Comparison of ENCODE assay signal across 17 cellular contexts in the genomic region with DNA sequence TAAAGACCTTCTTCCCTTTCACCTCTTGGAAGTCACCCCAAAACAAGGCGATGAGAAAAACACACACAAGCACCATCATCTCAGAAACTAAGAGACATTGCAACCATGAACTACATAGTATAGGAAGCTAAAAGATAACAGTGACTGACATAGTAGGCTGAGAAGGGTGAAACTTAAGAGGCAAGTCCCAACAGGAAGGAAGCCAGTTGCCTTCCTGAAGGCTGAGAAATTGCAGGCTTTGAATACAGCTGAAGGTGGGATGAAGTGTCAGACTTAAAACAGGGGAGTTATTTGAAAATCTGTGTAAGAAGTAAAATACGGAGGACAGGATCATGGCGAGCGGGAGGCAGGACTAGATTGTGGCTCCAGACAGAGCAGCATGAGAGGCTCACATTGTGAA. TPM values are rescaled to one million over a fixed set of nuclear protein-coding genes. Genes with fewer than 3 reads are reported as not detected.
A peak's percentile ranks its signal among the peaks of the same experiment; 100 is the strongest.
DNase-seq lines count a peak whose midpoint lies in the region; ATAC-seq and TF ChIP-seq lines count a peak whose summit lies in the region.
"Had no signal": no experiment of that assay in that cellular context is flagged by ENCODE, and none has a peak within 500 bp of the region (broad histone marks: within the 10 kb centered on the region; RNA-seq: fewer than 3 reads in every experiment).

No MANE protein-coding gene starts in this region.

- H3K36me3 ChIP-seq in Caco-2 (ENCODE audit: control insufficient read depth, insufficient read depth, low read length) (no peaks in the 10 kb centered on the region; the same call in 1 of the 2 replicates), PC-9 (ENCODE audit: low read depth) (peaks cover 3% of the 10 kb centered on the region; the same call in 1 of the 2 replicates), aorta (ENCODE audit: control insufficient read depth in 1 of 2, insufficient read depth in 2 of 2, low read length in 1 of 2) (no peaks in the 10 kb centered on the region)

- H3K79me2 ChIP-seq in PC-9 (ENCODE audit: low read depth): no peaks in the 10 kb centered on the region

- no peaks in the 10 kb centered on the region for H3K9me3 ChIP-seq in Caco-2
- H3K9me3 ChIP-seq in PC-9 (ENCODE audit: insufficient read depth, low read depth): peaks cover 9% of the 10 kb centered on the region
- H3K9me3 ChIP-seq in aorta (ENCODE audit: control insufficient read depth, low read length): no peaks in the 10 kb centered on the region

- H4K20me1 ChIP-seq in PC-9 (ENCODE audit: insufficient read depth): no peaks in the 10 kb centered on the region

- no peak overlapping the region for H3K4me2 ChIP-seq in PC-9
- H3K4me2 ChIP-seq: GM23338 had no signal

- intact Hi-C loops in Caco-2 (cut with micrococcal nuclease; ENCODE audit: unreplicated experiment): no loop called here
- intact Hi-C loops in PC-9 (cut with micrococcal nuclease; ENCODE audit: unreplicated experiment): no loop called here
- intact Hi-C loops in aorta (cut with DNase I): no loop called here

- TF ChIP-seq CTCF in Caco-2 (IDR thresholded peaks at IDR 0.05; ENCODE audit: insufficient read depth in 1 of 2, low read depth in 1 of 2, low read length in 1 of 2, severe bottlenecking in 1 of 2, unreplicated experiment in 1 of 2) (no peak), PC-9 (conservative IDR thresholded peaks at IDR 0.05) (no peak), epithelial cell of esophagus (IDR thresholded peaks at IDR 0.05; ENCODE audit: insufficient read depth, low read depth, low read length, missing control alignments) (no peak), mesothelial cell of epicardium (IDR thresholded peaks at IDR 0.05; ENCODE audit: unreplicated experiment) (no peak)

- CTCF ChIA-PET in Caco-2 (lab: Charles Lee) (no interaction called here), PC-9 (lab: Charles Lee) (no interaction called here)

- H3K4me3 Mint-ChIP-seq in Caco-2 (ENCODE audit: unreplicated experiment): no peak overlapping the region
- no peak overlapping the region for H3K4me3 Mint-ChIP-seq in mesothelial cell of epicardium
- H3K4me3 Mint-ChIP-seq: CD14-positive monocyte, GM23338 had no signal

- peaks cover 21% of the 10 kb centered on the region for H3K36me3 Mint-ChIP-seq in Caco-2 (ENCODE audit: insufficient read depth, unreplicated experiment)
- peaks cover 14% of the 10 kb centered on the region for H3K36me3 Mint-ChIP-seq in mesothelial cell of epicardium

- no peaks in the 10 kb centered on the region for H3K27me3 Mint-ChIP-seq in Caco-2 (ENCODE audit: insufficient read depth, unreplicated experiment)
- no peaks in the 10 kb centered on the region for H3K27me3 Mint-ChIP-seq in mesothelial cell of epicardium (ENCODE audit: low read depth)

- H3K4me3 ChIP-seq in Caco-2 (ENCODE audit: low read depth, low read length) (no peak overlapping the region), PC-9 (no peak overlapping the region), epithelial cell of esophagus (ENCODE audit: low read length) (no peak overlapping the region), aorta (ENCODE audit: low read length in 2 of 2) (no peak overlapping the region)
- H3K4me3 ChIP-seq: GM23338, K562 had no signal

- BruUV-seq in Caco-2 (replicated peaks; lab: Mats Ljungman, UMichigan) (no TSS peak), PC-9 (replicated peaks; lab: Mats Ljungman, UMichigan) (no TSS peak)

- H3K9me3 Mint-ChIP-seq in Caco-2 (ENCODE audit: unreplicated experiment) (peaks cover 48% of the 10 kb centered on the region), mesothelial cell of epicardium (peaks cover 28% of the 10 kb centered on the region)

- H3K27ac Mint-ChIP-seq in Caco-2 (ENCODE audit: unreplicated experiment) (peak overlapping the region; percentile 62), mesothelial cell of epicardium (peak overlapping the region; percentile 68)
- H3K27ac Mint-ChIP-seq: GM23338 had no signal

- H3K9me2 ChIP-seq in PC-9 (ENCODE audit: insufficient read depth): no peaks in the 10 kb centered on the region

- H3K27ac ChIP-seq in PC-9: peak overlapping the region; percentile 89
- no peak overlapping the region for H3K27ac ChIP-seq in aorta (ENCODE audit: low read depth in 1 of 2, low read length in 2 of 2)

- H3K27me3 ChIP-seq in Caco-2 (replicated peaks; ENCODE audit: control insufficient read depth, insufficient read depth, low read length): no peaks in the 10 kb centered on the region
- H3K27me3 ChIP-seq in PC-9 (ENCODE audit: insufficient read depth, low read depth): no peaks in the 10 kb centered on the region
- H3K27me3 ChIP-seq in aorta (ENCODE audit: control insufficient read depth in 1 of 2, insufficient read depth in 2 of 2, low read length in 1 of 2): no peaks in the 10 kb centered on the region

- no peaks in the 10 kb centered on the region for H3F3A ChIP-seq in PC-9 (ENCODE audit: insufficient read depth, low read depth)

- WGBS in aorta, 2 donors: 87% methylated on average over 4 of the region's 4 CpGs

- peaks cover 6% of the 10 kb centered on the region for H3K4me1 Mint-ChIP-seq in Caco-2 (ENCODE audit: low read depth, unreplicated experiment)
- peaks cover 9% of the 10 kb centered on the region for H3K4me1 Mint-ChIP-seq in mesothelial cell of epicardium
- H3K4me1 Mint-ChIP-seq: CD14-positive monocyte had no signal

- POLR2A ChIA-PET in Caco-2 (lab: Charles Lee) (no interaction called here), PC-9 (lab: Charles Lee; ENCODE audit: unreplicated experiment) (no interaction called here)

- peaks cover 15% of the 10 kb centered on the region for H3K4me1 ChIP-seq in Caco-2
- H3K4me1 ChIP-seq in PC-9 (replicated peaks; ENCODE audit: insufficient read depth): peaks cover 21% of the 10 kb centered on the region
- no peaks in the 10 kb centered on the region for H3K4me1 ChIP-seq in aorta (ENCODE audit: control insufficient read depth in 1 of 2, insufficient read depth in 2 of 2, low read length in 2 of 2)

- no peak overlapping the region for H2AFZ ChIP-seq in PC-9

- ATAC-seq in GM18520 (IDR thresholded peaks at IDR 0.05; ENCODE audit: unreplicated experiment) (no peak), aorta (ENCODE audit: low FRiP score) (no peak)
- ATAC-seq: GM23338, K562, Panc1 had no signal

- DNase-seq in Caco-2: no peak
- DNase-seq in PC-9: no peak
- peak; percentile 87 for DNase-seq in epithelial cell of esophagus (ENCODE audit: low read depth)
- no peak for DNase-seq in mesothelial cell of epicardium (ENCODE audit: low spot score in 2 of 2, unreplicated experiment in 2 of 2)
- DNase-seq in NCI-H2107 (lab: John Stamatoyannopoulos, UW): no peak
- DNase-seq in aorta: no peak
- no peak for DNase-seq in NCI-H774 (lab: John Stamatoyannopoulos, UW)
- DNase-seq: DMS79 treated with DMSO at 0.1 percent for 48 hours, NCI-H1092 treated with DMSO at 0.1 percent for 48 hours, NCI-H1694, NCI-H345, SHP77 treated with DMSO at 0.1 percent for 48 hours had no signal

RNA-seq across cellular contexts. Expression of a gene that starts 27.8 kb away (rescaled TPM):
- total RNA-seq in Caco-2 (2022): 31.2 and 36.1 TPM in 2 replicates
- total RNA-seq in PC-9 (2021): 5.8 and 7.5 TPM in 2 replicates
- 2.7 to 3.2 TPM (median 3.1 TPM) in 3 replicates for total RNA-seq in mesothelial cell of epicardium
- total RNA-seq in aorta: under 1 TPM in 1 of 2 donors, not detected in 1; 0.39 TPM
- 1 to 10 TPM in 1 of 2 donors, not detected in 1; 2.1 TPM for polyA plus RNA-seq in aorta

RNA-seq across cellular contexts. Expression of a gene that starts 55.7 kb away (rescaled TPM):
- total RNA-seq in Caco-2 (2022) (not detected in 2 replicates), PC-9 (2021) (not detected in 2 replicates), mesothelial cell of epicardium (not detected in 3 replicates), aorta (10 to 100 TPM in 1 of 2 donors, 1 to 10 TPM in 1; 6.8 to 34.7 TPM)
- under 1 TPM in 1 of 2 donors, not detected in 1; 0.38 TPM for polyA plus RNA-seq in aorta
- total RNA-seq: GM23338 had no signal
- polyA plus RNA-seq: GM23338 had no signal
